8 cellular contexts compared by ENCODE assay signal in the genomic region with DNA sequence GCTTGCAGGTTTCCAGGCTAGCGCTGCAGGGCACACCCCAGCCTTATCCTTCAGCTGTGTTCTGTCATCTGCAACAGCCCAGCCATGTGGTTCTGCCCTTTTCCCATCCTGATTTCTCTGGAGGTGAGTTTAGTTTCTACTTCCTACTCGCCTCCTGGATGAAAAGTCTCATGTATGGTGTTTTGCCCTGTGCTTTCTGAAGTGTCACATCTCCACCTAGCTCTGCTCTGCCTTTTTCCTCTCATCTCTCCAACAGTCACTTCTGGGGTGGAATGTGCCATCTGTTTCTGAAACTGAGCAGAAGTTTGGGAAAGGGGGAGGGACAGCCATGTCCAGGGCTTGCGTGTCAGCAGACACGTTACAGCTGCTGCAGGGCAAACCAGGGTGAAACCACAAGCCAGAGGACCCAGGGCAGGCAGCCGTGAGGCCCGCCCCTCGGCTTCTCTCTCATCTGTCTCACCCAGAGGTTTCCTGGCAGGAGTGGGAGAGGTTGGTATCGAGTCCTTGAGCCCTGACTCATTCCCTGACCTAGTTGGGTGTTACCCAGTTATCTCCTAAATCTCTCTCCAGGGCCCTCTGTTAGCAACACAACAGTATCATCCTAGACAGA. TPM values are rescaled to one million over a fixed set of nuclear protein-coding genes. Genes with fewer than 3 reads are reported as not detected.
DNase-seq lines count a peak whose midpoint lies in the region; ATAC-seq and TF ChIP-seq lines count a peak whose summit lies in the region.
"Not testable (repeated sequence)": the region's sequence is repeated elsewhere in the genome, so short reads cannot be mapped to it uniquely, and the experiment has no call there.

No MANE protein-coding gene starts in this region.

- POLR2A ChIA-PET in CD4-positive, alpha-beta T cell (lab: Charles Lee); T-cell (lab: Charles Lee): not testable (repeated sequence)

- not testable (repeated sequence) for TF ChIP-seq CTCF in CD4-positive, alpha-beta T cell (IDR thresholded peaks at IDR 0.05); fibroblast of pulmonary artery (IDR thresholded peaks at IDR 0.05; ENCODE audit: low read length, missing control alignments); mucosa of descending colon (IDR thresholded peaks at IDR 0.05)

- not testable (repeated sequence) for H3K9me2 ChIP-seq in Karpas-422 (replicated peaks; ENCODE audit: insufficient read depth, low read length)

- H4K20me1 ChIP-seq in Karpas-422 (ENCODE audit: insufficient read depth, low read depth, low read length): not testable (repeated sequence)

- H3K36me3 Mint-ChIP-seq in CD4-positive, alpha-beta T cell (ENCODE audit: low read depth); T-cell; activated naive CD8-positive, alpha-beta T cell treated with anti-CD3 and anti-CD28 coated beads, Interleukin-2, amount 50 U/mL, for 24 hours (ENCODE audit: low read depth); stimulated activated effector memory CD8-positive, alpha-beta T cell treated with anti-CD3 and anti-CD28 coated beads, Interleukin-12 subunit alpha, Interleukin-12 subunit beta, amount 100 ng/mL, for 72 hours: not testable (repeated sequence)

- H3K27me3 Mint-ChIP-seq in CD4-positive, alpha-beta T cell; T-cell; activated naive CD8-positive, alpha-beta T cell treated with anti-CD3 and anti-CD28 coated beads, Interleukin-2, amount 50 U/mL, for 24 hours: not testable (repeated sequence)

- not testable (repeated sequence) for H3K4me1 ChIP-seq in Karpas-422 (ENCODE audit: low read length); mucosa of descending colon (ENCODE audit: low read depth)

- peak overlapping the region; percentile 62; the same call in 1 of the 2 replicates for H2AFZ ChIP-seq in Karpas-422 (ENCODE audit: low read length)

- not testable (repeated sequence) for H3K9me3 Mint-ChIP-seq in CD4-positive, alpha-beta T cell; T-cell; activated naive CD8-positive, alpha-beta T cell treated with anti-CD3 and anti-CD28 coated beads, Interleukin-2, amount 50 U/mL, for 24 hours; stimulated activated effector memory CD8-positive, alpha-beta T cell treated with anti-CD3 and anti-CD28 coated beads, Interleukin-12 subunit alpha, Interleukin-12 subunit beta, amount 100 ng/mL, for 72 hours

- not testable (repeated sequence) for H3K9ac ChIP-seq in Karpas-422 (ENCODE audit: low read length)

- H3K4me2 ChIP-seq in Karpas-422 (ENCODE audit: low read depth, low read length, poor library complexity, severe bottlenecking): not testable (repeated sequence)

- H3K4me3 Mint-ChIP-seq in CD4-positive, alpha-beta T cell; T-cell; activated naive CD8-positive, alpha-beta T cell treated with anti-CD3 and anti-CD28 coated beads, Interleukin-2, amount 50 U/mL, for 24 hours: not testable (repeated sequence)
- H3K4me3 Mint-ChIP-seq in stimulated activated effector memory CD8-positive, alpha-beta T cell treated with anti-CD3 and anti-CD28 coated beads, Interleukin-12 subunit alpha, Interleukin-12 subunit beta, amount 100 ng/mL, for 72 hours: peak overlapping the region; percentile 19

- H3K4me3 ChIP-seq in Karpas-422 (ENCODE audit: low read length); fibroblast of pulmonary artery (replicated peaks; ENCODE audit: low read depth, low read length); mucosa of descending colon: not testable (repeated sequence)

- peak; percentile 85 for ATAC-seq in CD4-positive, alpha-beta T cell (ENCODE audit: poor library complexity)
- ATAC-seq in GM21447 (IDR thresholded peaks at IDR 0.05; ENCODE audit: unreplicated experiment) (peak; percentile 65), T-cell (replicated peaks in 1 of 4) (peak; percentile 83 to 91 (median 86)), mucosa of descending colon (peak; percentile 92)
- ATAC-seq in activated naive CD8-positive, alpha-beta T cell treated with anti-CD3 and anti-CD28 coated beads, Interleukin-2, amount 50 U/mL, for 24 hours: peak; percentile 97
- ATAC-seq in stimulated activated effector memory CD8-positive, alpha-beta T cell treated with anti-CD3 and anti-CD28 coated beads, Interleukin-12 subunit alpha, Interleukin-12 subunit beta, amount 100 ng/mL, for 72 hours: peak; percentile 99

- not testable (repeated sequence) for H3K36me3 ChIP-seq in Karpas-422 (ENCODE audit: insufficient read depth, low read length); mucosa of descending colon (ENCODE audit: low read depth)

- intact Hi-C loops in CD4-positive, alpha-beta T cell (cut with DNase I, micrococcal nuclease); mucosa of descending colon (cut with DNase I, micrococcal nuclease): not testable (repeated sequence)

- CTCF ChIA-PET in CD4-positive, alpha-beta T cell (lab: Charles Lee); T-cell (lab: Charles Lee): not testable (repeated sequence)

- not testable (repeated sequence) for H3K27ac ChIP-seq in CD4-positive, alpha-beta T cell (ENCODE audit: low read depth, low read length); Karpas-422 (ENCODE audit: low read length)

- not testable (repeated sequence) for H3K4me1 Mint-ChIP-seq in CD4-positive, alpha-beta T cell (ENCODE audit: low read depth); stimulated activated effector memory CD8-positive, alpha-beta T cell treated with anti-CD3 and anti-CD28 coated beads, Interleukin-12 subunit alpha, Interleukin-12 subunit beta, amount 100 ng/mL, for 72 hours
- peaks cover 8 to 10% (median 8%) of the 10 kb centered on the region in 3 donors for H3K4me1 Mint-ChIP-seq in T-cell
- peaks cover 18% of the 10 kb centered on the region for H3K4me1 Mint-ChIP-seq in activated naive CD8-positive, alpha-beta T cell treated with anti-CD3 and anti-CD28 coated beads, Interleukin-2, amount 50 U/mL, for 24 hours

- H3K79me2 ChIP-seq in Karpas-422 (ENCODE audit: low read length): not testable (repeated sequence)

- H3K9me3 ChIP-seq in CD4-positive, alpha-beta T cell (ENCODE audit: control insufficient read depth, low read length); Karpas-422 (ENCODE audit: low read length); mucosa of descending colon: not testable (repeated sequence)

- DNase-seq in CD4-positive, alpha-beta T cell; Karpas-422: not testable (repeated sequence)
- DNase-seq in T-cell: peak in 5 of 34 experiments; percentile 1 to 13 (median 10)
- peak; percentile 19 for DNase-seq in activated naive CD8-positive, alpha-beta T cell treated with anti-CD3 and anti-CD28 coated beads, Interleukin-2, amount 50 U/mL, for 24 hours
- DNase-seq in fibroblast of pulmonary artery (ENCODE audit: low read depth): peak; percentile 51
- peak in 2 of 3 donors; percentile 36 to 59 for DNase-seq in mucosa of descending colon
- DNase-seq in stimulated activated effector memory CD8-positive, alpha-beta T cell treated with anti-CD3 and anti-CD28 coated beads, Interleukin-12 subunit alpha, Interleukin-12 subunit beta, amount 100 ng/mL, for 72 hours (ENCODE audit: low spot score in 2 of 2): peak in 1 of 2 donors; percentile 58

- H3K27ac Mint-ChIP-seq in CD4-positive, alpha-beta T cell: peak overlapping the region; percentile 36
- H3K27ac Mint-ChIP-seq in T-cell: peak overlapping the region; percentile 76 to 78
- H3K27ac Mint-ChIP-seq in activated naive CD8-positive, alpha-beta T cell treated with anti-CD3 and anti-CD28 coated beads, Interleukin-2, amount 50 U/mL, for 24 hours: peak overlapping the region; percentile 77
- peak overlapping the region; percentile 17 for H3K27ac Mint-ChIP-seq in stimulated activated effector memory CD8-positive, alpha-beta T cell treated with anti-CD3 and anti-CD28 coated beads, Interleukin-12 subunit alpha, Interleukin-12 subunit beta, amount 100 ng/mL, for 72 hours

- not testable (repeated sequence) for H3K27me3 ChIP-seq in CD4-positive, alpha-beta T cell (ENCODE audit: control insufficient read depth, insufficient read depth, low read length); Karpas-422 (ENCODE audit: low read length)

RNA-seq across cellular contexts. Expression of gene NPEPPS, which starts 28.7 kb away (rescaled TPM):
- total RNA-seq in CD4-positive, alpha-beta T cell: 10 to 100 TPM; 77.3 to 80.7 TPM
- 52.4 and 64.4 TPM in 2 replicates for total RNA-seq in Karpas-422 (2014; rRNA removed; shearing (Covaris generic); ENCODE audit: low replicate concordance)
- 100 to 1,000 TPM in 1 of 5 donors, 10 to 100 TPM in 4; 92.7 to 106 (median 97.4) TPM for total RNA-seq in T-cell
- total RNA-seq in mucosa of descending colon: 100 to 1,000 TPM; 138 to 187 (median 160) TPM

Comparison
In these comparisons a context has a peak if more than half of its experiments do, and no peak if none do; other contexts are left out.
1. H3K27ac Mint-ChIP-seq: peak in every context shown above with its lines; median percentile 77 in T-cell; 77 in activated naive CD8-positive, alpha-beta T cell treated with anti-CD3 and anti-CD28 coated beads, Interleukin-2, amount 50 U/mL, for 24 hours; 36 in CD4-positive, alpha-beta T cell; 17 in stimulated activated effector memory CD8-positive, alpha-beta T cell treated with anti-CD3 and anti-CD28 coated beads, Interleukin-12 subunit alpha, Interleukin-12 subunit beta, amount 100 ng/mL, for 72 hours.